Comparison of ENCODE assay signal across 8 cellular contexts in genomic region chr2:169573160-169573973, GRCh38. TPM values are rescaled to one million over a fixed set of nuclear protein-coding genes. Genes with fewer than 3 reads are reported as not detected.
DNase-seq lines count a peak whose midpoint lies in the region; ATAC-seq and TF ChIP-seq lines count a peak whose summit lies in the region.

A gene with protein sequence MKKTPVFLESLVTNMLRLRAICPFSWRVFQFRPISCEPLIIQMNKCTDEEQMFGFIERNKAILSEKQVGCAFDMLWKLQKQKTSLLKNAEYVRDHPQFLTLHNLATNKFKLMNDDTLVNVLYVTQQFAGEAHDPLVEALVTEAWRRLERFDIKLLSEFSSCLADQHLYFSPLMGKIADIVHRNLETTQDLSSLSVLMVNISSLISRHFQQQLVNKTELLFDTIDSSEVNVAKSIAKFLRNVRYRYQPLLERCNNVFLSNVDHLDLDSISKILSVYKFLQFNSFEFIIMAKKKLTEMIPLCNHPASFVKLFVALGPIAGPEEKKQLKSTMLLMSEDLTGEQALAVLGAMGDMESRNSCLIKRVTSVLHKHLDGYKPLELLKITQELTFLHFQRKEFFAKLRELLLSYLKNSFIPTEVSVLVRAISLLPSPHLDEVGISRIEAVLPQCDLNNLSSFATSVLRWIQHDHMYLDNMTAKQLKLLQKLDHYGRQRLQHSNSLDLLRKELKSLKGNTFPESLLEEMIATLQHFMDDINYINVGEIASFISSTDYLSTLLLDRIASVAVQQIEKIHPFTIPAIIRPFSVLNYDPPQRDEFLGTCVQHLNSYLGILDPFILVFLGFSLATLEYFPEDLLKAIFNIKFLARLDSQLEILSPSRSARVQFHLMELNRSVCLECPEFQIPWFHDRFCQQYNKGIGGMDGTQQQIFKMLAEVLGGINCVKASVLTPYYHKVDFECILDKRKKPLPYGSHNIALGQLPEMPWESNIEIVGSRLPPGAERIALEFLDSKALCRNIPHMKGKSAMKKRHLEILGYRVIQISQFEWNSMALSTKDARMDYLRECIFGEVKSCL (minus strand): TSS chr2:169573865. CDS start chr2:169572029, 1,836 bp downstream.

- TF ChIP-seq RAD21 in liver (IDR thresholded peaks at IDR 0.05): peak; percentile 55 to 61

- TF ChIP-seq CTCF in BJ (IDR thresholded peaks at IDR 0.05; ENCODE audit: insufficient read depth, low read depth, low read length) (no peak), liver (IDR thresholded peaks at IDR 0.05; ENCODE audit: low read depth, low read length, missing input control) (no peak)

- peak within 1 kb of the TSS; percentile 57 to 66 for H3K27ac ChIP-seq in liver (ENCODE audit: low read depth in 1 of 2, low read length in 2 of 2)

- H3K4me3 ChIP-seq in BJ (ENCODE audit: low read depth, low read length) (peak within 1 kb of the TSS; percentile 67), liver (ENCODE audit: low read depth in 1 of 3, low read length in 3 of 3) (peak within 1 kb of the TSS; percentile 81 to 94 (median 91))

- H3K36me3 ChIP-seq in BJ (ENCODE audit: control insufficient read depth, insufficient read depth, low read length) (no peaks in the 10 kb centered on the region), liver (ENCODE audit: control insufficient read depth in 4 of 4, insufficient read depth in 3 of 4, low read depth in 1 of 4, low read length in 3 of 4) (no peaks in the 10 kb centered on the region)

- H3K9me3 ChIP-seq in liver (ENCODE audit: control insufficient read depth in 4 of 4, low read length in 3 of 4): no peaks in the 10 kb centered on the region

- no peaks in the 10 kb centered on the region for H3K27me3 ChIP-seq in BJ (ENCODE audit: control insufficient read depth, insufficient read depth, low read length)
- no peaks in the 10 kb centered on the region for H3K27me3 ChIP-seq in liver (ENCODE audit: control insufficient read depth in 4 of 4, insufficient read depth in 4 of 4, low read length in 3 of 4)

- ATAC-seq in GM19328 (IDR thresholded peaks at IDR 0.05; ENCODE audit: unreplicated experiment) (peak; percentile 99), HG03520 (IDR thresholded peaks at IDR 0.05; ENCODE audit: unreplicated experiment) (peak; percentile 97)

- H3K9ac ChIP-seq in liver (ENCODE audit: low read depth in 1 of 2, low read length in 2 of 2): peak within 1 kb of the TSS; percentile 57 to 89

- peaks cover 0 to 9% (median 7%) of the 10 kb centered on the region in 4 donors for H3K4me1 ChIP-seq in liver (ENCODE audit: control insufficient read depth in 4 of 4, insufficient read depth in 4 of 4, low read length in 3 of 4)

- CTCF ChIA-PET in BJ (lab: Yijun Ruan, JAX): interaction anchor here (0.7 to 1.1 kb wide), 5 partner anchors 11 to 197 kb away, joined by 3 to 4 read pairs (median 3); no protein-coding TSS in a partner anchor

- under 1% methylated on average over 33 of the region's 33 CpGs for WGBS in liver

- DNase-seq in BJ (ENCODE audit: low read depth): peak; percentile 45
- peak; percentile 85 for DNase-seq in NCI-H748 treated with DMSO at 0.1 percent for 48 hours (lab: John Stamatoyannopoulos, UW)
- DNase-seq in activated CD4-positive, alpha-beta T cell treated with anti-CD3 and anti-CD28 coated beads, Interleukin-2, amount 50 U/mL, for 24 hours (ENCODE audit: low read depth in 1 of 2, low spot score in 1 of 2): peak; percentile 69 to 85
- peak; percentile 92 for DNase-seq in dermis blood vessel endothelial cell
- DNase-seq in stimulated activated CD4-positive, alpha-beta T cell treated with anti-CD3 and anti-CD28 coated beads, Interleukin-4, amount 100 ng/mL, for 24 hours: peak; percentile 90

- POLR2A ChIA-PET in BJ (lab: Charles Lee): interaction anchor here (0.6 kb wide), 1 partner anchor 304 kb away, joined by 3 read pairs; no protein-coding TSS in a partner anchor

TF ChIP-seq in liver, 16 proteins besides CTCF, POLR2A, EP300 and RAD21:
- peak; percentile 40 to 91 for TF ChIP-seq GABPA (IDR thresholded peaks at IDR 0.05 in 1 of 2, conservative IDR thresholded peaks at IDR 0.05 in 1 of 2)
- peak; percentile 49 for TF ChIP-seq FOXA1 (IDR thresholded peaks at IDR 0.05)
- TF ChIP-seq FOXA2 (IDR thresholded peaks at IDR 0.05): no peak
- peak; percentile 100 for TF ChIP-seq NR2F2 (IDR thresholded peaks at IDR 0.05)
- TF ChIP-seq EGR1 (IDR thresholded peaks at IDR 0.05; ENCODE audit: low read depth in 2 of 2): peak; percentile 53 to 88
- TF ChIP-seq, protein P1, sequence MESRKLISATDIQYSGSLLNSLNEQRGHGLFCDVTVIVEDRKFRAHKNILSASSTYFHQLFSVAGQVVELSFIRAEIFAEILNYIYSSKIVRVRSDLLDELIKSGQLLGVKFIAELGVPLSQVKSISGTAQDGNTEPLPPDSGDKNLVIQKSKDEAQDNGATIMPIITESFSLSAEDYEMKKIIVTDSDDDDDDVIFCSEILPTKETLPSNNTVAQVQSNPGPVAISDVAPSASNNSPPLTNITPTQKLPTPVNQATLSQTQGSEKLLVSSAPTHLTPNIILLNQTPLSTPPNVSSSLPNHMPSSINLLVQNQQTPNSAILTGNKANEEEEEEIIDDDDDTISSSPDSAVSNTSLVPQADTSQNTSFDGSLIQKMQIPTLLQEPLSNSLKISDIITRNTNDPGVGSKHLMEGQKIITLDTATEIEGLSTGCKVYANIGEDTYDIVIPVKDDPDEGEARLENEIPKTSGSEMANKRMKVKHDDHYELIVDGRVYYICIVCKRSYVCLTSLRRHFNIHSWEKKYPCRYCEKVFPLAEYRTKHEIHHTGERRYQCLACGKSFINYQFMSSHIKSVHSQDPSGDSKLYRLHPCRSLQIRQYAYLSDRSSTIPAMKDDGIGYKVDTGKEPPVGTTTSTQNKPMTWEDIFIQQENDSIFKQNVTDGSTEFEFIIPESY (IDR thresholded peaks at IDR 0.05): peak; percentile 95
- TF ChIP-seq SP1 (IDR thresholded peaks at IDR 0.05): peak; percentile 76
- TF ChIP-seq HNF4G (IDR thresholded peaks at IDR 0.05): peak; percentile 96
- peak; percentile 95 to 99 for TF ChIP-seq HNF4A (conservative IDR thresholded peaks at IDR 0.05)
- TF ChIP-seq, protein P2, sequence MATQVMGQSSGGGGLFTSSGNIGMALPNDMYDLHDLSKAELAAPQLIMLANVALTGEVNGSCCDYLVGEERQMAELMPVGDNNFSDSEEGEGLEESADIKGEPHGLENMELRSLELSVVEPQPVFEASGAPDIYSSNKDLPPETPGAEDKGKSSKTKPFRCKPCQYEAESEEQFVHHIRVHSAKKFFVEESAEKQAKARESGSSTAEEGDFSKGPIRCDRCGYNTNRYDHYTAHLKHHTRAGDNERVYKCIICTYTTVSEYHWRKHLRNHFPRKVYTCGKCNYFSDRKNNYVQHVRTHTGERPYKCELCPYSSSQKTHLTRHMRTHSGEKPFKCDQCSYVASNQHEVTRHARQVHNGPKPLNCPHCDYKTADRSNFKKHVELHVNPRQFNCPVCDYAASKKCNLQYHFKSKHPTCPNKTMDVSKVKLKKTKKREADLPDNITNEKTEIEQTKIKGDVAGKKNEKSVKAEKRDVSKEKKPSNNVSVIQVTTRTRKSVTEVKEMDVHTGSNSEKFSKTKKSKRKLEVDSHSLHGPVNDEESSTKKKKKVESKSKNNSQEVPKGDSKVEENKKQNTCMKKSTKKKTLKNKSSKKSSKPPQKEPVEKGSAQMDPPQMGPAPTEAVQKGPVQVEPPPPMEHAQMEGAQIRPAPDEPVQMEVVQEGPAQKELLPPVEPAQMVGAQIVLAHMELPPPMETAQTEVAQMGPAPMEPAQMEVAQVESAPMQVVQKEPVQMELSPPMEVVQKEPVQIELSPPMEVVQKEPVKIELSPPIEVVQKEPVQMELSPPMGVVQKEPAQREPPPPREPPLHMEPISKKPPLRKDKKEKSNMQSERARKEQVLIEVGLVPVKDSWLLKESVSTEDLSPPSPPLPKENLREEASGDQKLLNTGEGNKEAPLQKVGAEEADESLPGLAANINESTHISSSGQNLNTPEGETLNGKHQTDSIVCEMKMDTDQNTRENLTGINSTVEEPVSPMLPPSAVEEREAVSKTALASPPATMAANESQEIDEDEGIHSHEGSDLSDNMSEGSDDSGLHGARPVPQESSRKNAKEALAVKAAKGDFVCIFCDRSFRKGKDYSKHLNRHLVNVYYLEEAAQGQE (IDR thresholded peaks at IDR 0.05): peak; percentile 69
- TF ChIP-seq JUND (IDR thresholded peaks at IDR 0.05): peak in 1 of 2 donors; percentile 50
- TF ChIP-seq YY1 (IDR thresholded peaks at IDR 0.05): peak; percentile 98
- peak; percentile 95 to 97 for TF ChIP-seq RXRA (IDR thresholded peaks at IDR 0.05)
- TF ChIP-seq ATF3 (IDR thresholded peaks at IDR 0.05): peak; percentile 43
- no peak for TF ChIP-seq TAF1 (conservative IDR thresholded peaks at IDR 0.05)
- peak; percentile 96 for TF ChIP-seq MAX (IDR thresholded peaks at IDR 0.05)

RNA-seq across cellular contexts. Expression of the gene that starts here (rescaled TPM):
- polyA plus RNA-seq in BJ (2011; rRNA removed): 5.8 and 13.5 TPM in 2 replicates
- polyA minus RNA-seq in BJ (2011; rRNA and poly(A)+ RNA removed): 5.2 and 5.5 TPM in 2 replicates
- total RNA-seq in dermis blood vessel endothelial cell: 22.8 and 29.1 TPM in 2 replicates
- 10 to 100 TPM; 17.1 to 20.7 TPM for total RNA-seq in liver
- 10 to 100 TPM in 1 of 2 donors, 1 to 10 TPM in 1; 6.7 to 15.3 TPM for polyA plus RNA-seq in liver

Comparison
In these comparisons a context has a peak if more than half of its experiments do, and no peak if none do; other contexts are left out.
1. Peak in every context shown above with its lines: DNase-seq, ATAC-seq, H3K4me3 ChIP-seq and H3K27ac ChIP-seq.